11 cellular contexts compared by ENCODE assay signal in the genomic region with DNA sequence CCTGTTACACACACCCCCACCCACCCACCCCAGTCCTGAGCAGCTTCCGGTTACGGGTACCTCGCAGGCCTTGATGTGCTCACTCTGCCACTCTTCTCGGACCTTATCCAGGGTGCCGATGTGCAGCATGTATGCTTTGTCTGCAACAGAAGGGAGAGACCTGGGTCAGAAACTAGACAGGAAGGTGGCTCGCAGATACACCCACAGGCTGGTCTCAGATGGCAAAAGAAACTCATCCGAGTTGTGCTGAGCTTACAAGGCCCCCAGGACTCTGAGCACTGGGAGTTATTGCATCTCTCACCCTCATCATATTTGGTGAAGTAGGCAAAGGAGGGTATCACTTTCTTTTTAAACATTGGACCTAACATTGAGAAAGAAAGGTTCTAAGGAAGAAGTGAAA. TPM values are rescaled to one million over a fixed set of nuclear protein-coding genes. Genes with fewer than 3 reads are reported as not detected.
A peak's percentile ranks its signal among the peaks of the same experiment; 100 is the strongest.
DNase-seq lines count a peak whose midpoint lies in the region; ATAC-seq, FAIRE-seq and TF ChIP-seq lines count a peak whose summit lies in the region.
"Had no signal": no experiment of that assay in that cellular context is flagged by ENCODE, and none has a peak within 500 bp of the region (broad histone marks: within the 10 kb centered on the region; RNA-seq: fewer than 3 reads in every experiment).

No MANE protein-coding gene starts in this region.

- WGBS in H1 (ENCODE audit: extremely low coverage in 1 of 2, insufficient coverage in 1 of 2, insufficient read length in 1 of 2, insufficient replicate concordance in 2 of 2, low coverage in 1 of 2, low lambda C conversion rate in 2 of 2, missing lambda C conversion rate in 1 of 2), 2 experiments: 82% methylated on average over 4 of the region's 7 CpGs; no CpG with 5 or more reads in 1 of the 2 experiments
- WGBS in right lobe of liver (ENCODE audit: insufficient coverage, low coverage, low lambda C conversion rate, missing lambda C conversion rate): 53% methylated on average over 7 of the region's 7 CpGs

- H3K23me2 ChIP-seq in H1 (ENCODE audit: low read depth, low read length): no peaks in the 10 kb centered on the region

- no peaks in the 10 kb centered on the region for H3K36me3 Mint-ChIP-seq in GM23338 (ENCODE audit: low read depth)
- H3K36me3 Mint-ChIP-seq in activated CD4-positive, alpha-beta T cell treated with anti-CD3 and anti-CD28 coated beads, Interleukin-2, amount 10 ng/mL, durations not matched to agents 7 days and 5 days (ENCODE audit: low read depth): peaks cover 8% of the 10 kb centered on the region

- H4K8ac ChIP-seq in H1 (ENCODE audit: extremely low read depth, insufficient read depth, low read length): no peak overlapping the region

- no peak; the same call in 1 of the 3 replicates for ATAC-seq in GM23338
- no peak for ATAC-seq in GM21825 (IDR thresholded peaks at IDR 0.05; ENCODE audit: unreplicated experiment)
- no peak for ATAC-seq in right lobe of liver
- ATAC-seq: gastrocnemius medialis had no signal

- H2BK5ac ChIP-seq in H1 (ENCODE audit: low read depth, low read length): no peak overlapping the region

- H3K79me2 ChIP-seq in GM23338 (replicated peaks; ENCODE audit: insufficient read depth) (no peaks in the 10 kb centered on the region), H1 (ENCODE audit: control insufficient read depth in 1 of 2, insufficient read depth in 2 of 2, low read length in 2 of 2) (no peaks in the 10 kb centered on the region)

- H3F3A ChIP-seq in GM23338 (replicated peaks; ENCODE audit: low read depth): no peaks in the 10 kb centered on the region

- peaks cover 3% of the 10 kb centered on the region; the same call in 2 of the 3 replicates for H3K9me3 Mint-ChIP-seq in GM23338
- H3K9me3 Mint-ChIP-seq in activated CD4-positive, alpha-beta T cell treated with anti-CD3 and anti-CD28 coated beads, Interleukin-2, amount 10 ng/mL, durations not matched to agents 7 days and 5 days: peaks cover 9% of the 10 kb centered on the region

- TF ChIP-seq CTCF in GM23338 (conservative IDR thresholded peaks at IDR 0.05; ENCODE audit: low read depth in 2 of 2) (no peak), H1 (IDR thresholded peaks at IDR 0.05; ENCODE audit: control extremely low read depth in 1 of 3, insufficient read depth in 1 of 3, low read depth in 1 of 3, low read length in 3 of 3) (no peak), right lobe of liver (IDR thresholded peaks at IDR 0.05) (no peak)

- peaks cover 8% of the 10 kb centered on the region for H3K4me1 ChIP-seq in GM23338 (ENCODE audit: insufficient read depth)
- H3K4me1 ChIP-seq in H1 (replicated peaks in 1 of 4; ENCODE audit: control insufficient read depth in 3 of 4, insufficient read depth in 4 of 4, low read length in 3 of 4): peaks cover 0 to 4% (median 0%) of the 10 kb centered on the region in 4 experiments; a peak in 1 of 7 replicates
- H3K4me1 ChIP-seq in right lobe of liver: no peaks in the 10 kb centered on the region
- H3K4me1 ChIP-seq: gastrocnemius medialis had no signal

- intact Hi-C loops in right lobe of liver (cut with DNase I): no loop called here

- peak overlapping the region; percentile 56; the same call in 1 of the 2 replicates for H3K18ac ChIP-seq in H1 (ENCODE audit: extremely low read depth, low read length)

- no peak overlapping the region for H2AK5ac ChIP-seq in H1 (ENCODE audit: low read depth, low read length)

- TF ChIP-seq RAD21 in H1 (IDR thresholded peaks at IDR 0.05 in 1 of 2, conservative IDR thresholded peaks at IDR 0.05 in 1 of 2; ENCODE audit: low read depth in 2 of 2, low read length in 2 of 2): no peak

- no peak overlapping the region for H3K14ac ChIP-seq in H1 (ENCODE audit: insufficient read length)

- H4K5ac ChIP-seq in H1 (ENCODE audit: insufficient read length, low read depth, low read length): no peak overlapping the region

- no peak overlapping the region for H3K4me3 Mint-ChIP-seq in GM23338
- H3K4me3 Mint-ChIP-seq in activated CD4-positive, alpha-beta T cell treated with anti-CD3 and anti-CD28 coated beads, Interleukin-2, amount 10 ng/mL, durations not matched to agents 7 days and 5 days: peak overlapping the region; percentile 66

- DNase-seq in GM23338 (ENCODE audit: low spot score) (peak; percentile 17), H1 (ENCODE audit: low read depth in 1 of 2, low spot score in 2 of 2) (no peak), NCI-H2107 (lab: John Stamatoyannopoulos, UW) (no peak), right lobe of liver (no peak)
- peak; percentile 28 for DNase-seq in activated CD4-positive, alpha-beta T cell treated with anti-CD3 and anti-CD28 coated beads, Interleukin-2, amount 10 ng/mL, durations not matched to agents 7 days and 5 days
- DNase-seq in stimulated activated CD8-positive, alpha-beta memory T cell treated with anti-CD3 and anti-CD28 coated beads, Interleukin-4, amount 100 ng/mL, for 24 hours (ENCODE audit: low read depth): peak; percentile 10
- DNase-seq: DMS79, gastrocnemius medialis, mammary epithelial cell, NCI-H748 treated with DMSO at 0.1 percent for 48 hours had no signal

- H3K56ac ChIP-seq in H1 (replicated peaks; ENCODE audit: insufficient read length, low read depth, low read length): no peak overlapping the region

- no peaks in the 10 kb centered on the region for H3K9me2 ChIP-seq in GM23338 (ENCODE audit: insufficient read depth)

- POLR2A ChIA-PET in activated CD4-positive, alpha-beta T cell treated with anti-CD3 and anti-CD28 coated beads, Interleukin-2, amount 10 ng/mL, durations not matched to agents 7 days and 5 days (lab: Charles Lee): interaction anchor here (0.6 kb wide), 1 partner anchor 27 kb away, joined by 3 read pairs; no protein-coding TSS in a partner anchor
- POLR2A ChIA-PET in H1 (lab: Charles Lee; ENCODE audit: partially characterized antibody): interaction anchor here (1.1 to 1.4 kb wide), 2 partner anchors 10 to 11 kb away, joined by 4 read pairs; no protein-coding TSS in a partner anchor

- H3K23ac ChIP-seq in H1 (ENCODE audit: insufficient read length): no peak overlapping the region

- peak overlapping the region; percentile 83 for H2AFZ ChIP-seq in GM23338
- no peak overlapping the region; the same call in 1 of the 2 replicates for H2AFZ ChIP-seq in H1 (ENCODE audit: low read length)

- no peak for TF ChIP-seq EP300 in H1 (IDR thresholded peaks at IDR 0.05; ENCODE audit: borderline replicate concordance in 1 of 2, low read depth in 2 of 2, low read length in 2 of 2)

- no peak overlapping the region for H2BK120ac ChIP-seq in H1 (replicated peaks; ENCODE audit: low read depth, low read length)

- H3K4me2 ChIP-seq in GM23338: 0 out of 2 replicates have a peak overlapping the region, but pooled peaks have one; percentile 3
- H3K4me2 ChIP-seq in H1 (ENCODE audit: insufficient read depth in 1 of 2, low read depth in 2 of 2, low read length in 2 of 2): no peak overlapping the region

- no peak overlapping the region for H4K91ac ChIP-seq in H1 (replicated peaks; ENCODE audit: insufficient read length, low read length)

- H3K9me3 ChIP-seq in H1 (ENCODE audit: insufficient read depth in 2 of 2, low read depth in 1 of 2, low read length in 1 of 2) (no peaks in the 10 kb centered on the region; a peak in 1 of 4 replicates), right lobe of liver (no peaks in the 10 kb centered on the region)
- H3K9me3 ChIP-seq: gastrocnemius medialis had no signal

- no peak overlapping the region for H3K4ac ChIP-seq in H1 (replicated peaks; ENCODE audit: insufficient read length, low read depth, low read length)

- H3K27ac ChIP-seq in GM23338 (ENCODE audit: low read depth): no peak overlapping the region
- no peak overlapping the region for H3K27ac ChIP-seq in H1 (ENCODE audit: low read depth, low read length)
- no peak overlapping the region for H3K27ac ChIP-seq in right lobe of liver
- H3K27ac ChIP-seq: gastrocnemius medialis had no signal

- peaks cover 14% of the 10 kb centered on the region for H3K4me1 Mint-ChIP-seq in GM23338
- peaks cover 31% of the 10 kb centered on the region for H3K4me1 Mint-ChIP-seq in activated CD4-positive, alpha-beta T cell treated with anti-CD3 and anti-CD28 coated beads, Interleukin-2, amount 10 ng/mL, durations not matched to agents 7 days and 5 days

- no peak for FAIRE-seq in H1 (lab: Jason Lieb, UNC)

- H3K27ac Mint-ChIP-seq in GM23338: no peak overlapping the region
- H3K27ac Mint-ChIP-seq in activated CD4-positive, alpha-beta T cell treated with anti-CD3 and anti-CD28 coated beads, Interleukin-2, amount 10 ng/mL, durations not matched to agents 7 days and 5 days: peak overlapping the region; percentile 94

- H3K79me1 ChIP-seq in H1 (ENCODE audit: low read depth, low read length): no peaks in the 10 kb centered on the region

- H3K27me3 ChIP-seq in GM23338 (ENCODE audit: insufficient read depth): no peaks in the 10 kb centered on the region
- H3K27me3 ChIP-seq in H1 (replicated peaks in 1 of 4; ENCODE audit: control insufficient read depth in 3 of 4, extremely low read depth in 1 of 4, insufficient read depth in 3 of 4, low read length in 3 of 4): no peaks in the 10 kb centered on the region
- H3K27me3 ChIP-seq in right lobe of liver: no peaks in the 10 kb centered on the region
- H3K27me3 ChIP-seq: gastrocnemius medialis had no signal

- TF ChIP-seq POLR2A in H1 (IDR thresholded peaks at IDR 0.05; ENCODE audit: control extremely low read depth in 1 of 2, low read depth in 2 of 2, low read length in 2 of 2) (no peak), right lobe of liver (IDR thresholded peaks at IDR 0.05) (no peak)

- CTCF ChIA-PET in activated CD4-positive, alpha-beta T cell treated with anti-CD3 and anti-CD28 coated beads, Interleukin-2, amount 10 ng/mL, durations not matched to agents 7 days and 5 days (lab: Charles Lee): interaction anchor here (0.7 to 3.4 kb wide), 6 partner anchors 10 to 333 kb away, joined by 3 to 12 read pairs (median 4); no protein-coding TSS in a partner anchor
- CTCF ChIA-PET in H1 (lab: Charles Lee; ENCODE audit: partially characterized antibody): interaction anchor here (1.2 to 1.8 kb wide), 3 partner anchors 10 to 88 kb away, joined by 3 to 6 read pairs (median 6); no protein-coding TSS in a partner anchor

- H3K4me3 ChIP-seq in GM23338: no peak overlapping the region
- no peak overlapping the region for H3K4me3 ChIP-seq in H1 (ENCODE audit: extremely low read depth in 1 of 4, insufficient read depth in 2 of 4, low read depth in 3 of 4, low read length in 4 of 4)
- no peak overlapping the region for H3K4me3 ChIP-seq in right lobe of liver
- H3K4me3 ChIP-seq: gastrocnemius medialis had no signal

- H3K27me3 Mint-ChIP-seq in GM23338 (ENCODE audit: insufficient read depth, low read depth, poor library complexity): no peaks in the 10 kb centered on the region
- no peaks in the 10 kb centered on the region for H3K27me3 Mint-ChIP-seq in activated CD4-positive, alpha-beta T cell treated with anti-CD3 and anti-CD28 coated beads, Interleukin-2, amount 10 ng/mL, durations not matched to agents 7 days and 5 days

- no peaks in the 10 kb centered on the region for H4K20me1 ChIP-seq in GM23338 (replicated peaks; ENCODE audit: insufficient read depth)
- no peaks in the 10 kb centered on the region for H4K20me1 ChIP-seq in H1 (replicated peaks in 1 of 2; ENCODE audit: control insufficient read depth in 1 of 2, insufficient read depth in 2 of 2, low read length in 2 of 2)

- no peak overlapping the region for H3K9ac ChIP-seq in H1 (replicated peaks in 1 of 4; ENCODE audit: extremely low read depth in 1 of 4, low read depth in 3 of 4, low read length in 3 of 4)

- H2BK20ac ChIP-seq in H1 (ENCODE audit: low read length): no peak overlapping the region

- no peak overlapping the region; the same call in 1 of the 2 replicates for H2BK12ac ChIP-seq in H1 (ENCODE audit: low read depth, low read length)

- no peak overlapping the region for H2BK15ac ChIP-seq in H1 (ENCODE audit: low read length)

- H3K36me3 ChIP-seq in GM23338 (ENCODE audit: insufficient read depth): no peaks in the 10 kb centered on the region
- H3K36me3 ChIP-seq in H1 (ENCODE audit: control insufficient read depth in 2 of 4, insufficient read depth in 4 of 4, low read length in 3 of 4): no peaks in the 10 kb centered on the region
- H3K36me3 ChIP-seq in right lobe of liver: no peaks in the 10 kb centered on the region
- H3K36me3 ChIP-seq: gastrocnemius medialis had no signal

RNA-seq across cellular contexts. Expression of a gene that starts 30.6 kb away (rescaled TPM):
- total RNA-seq in GM23338 (2014; rRNA removed; shearing (Covaris generic)): 17.5 and 29.2 TPM in 2 replicates
- polyA plus RNA-seq in GM23338 (2016; fragmentation: Nextera tagmentation; extraction: Ambion mirVana): 3.9 and 4.1 TPM in 2 replicates
- total RNA-seq in activated CD4-positive, alpha-beta T cell treated with anti-CD3 and anti-CD28 coated beads, Interleukin-2, amount 10 ng/mL, durations not matched to agents 7 days and 5 days: 10 to 100 TPM; 21.6 to 26.6 TPM
- total RNA-seq in H1 (2021; fragmentation: NEBNext Ultra II Directional; extraction: Animal tissue kit (Norgen Biotek cat#: 25700)): 18.3 and 18.6 TPM in 2 replicates
- polyA plus RNA-seq in H1 (2011; rRNA removed): 11.6 and 14.1 TPM in 2 replicates
- polyA plus RNA-seq in H1 (2011; cell fraction: cytosol; rRNA removed): 13.4 TPM
- 28.9 TPM for polyA plus RNA-seq in H1 (2011; cell fraction: nucleus; rRNA removed)
- polyA plus RNA-seq in H1 (2012, experiment 1 of 2): 7.2 to 9.1 TPM (median 7.7 TPM) in 4 replicates
- 0.70 TPM for polyA plus RNA-seq in H1 (2012, experiment 2 of 2)
- polyA plus RNA-seq in H1 (2013, experiment 1 of 2): 6.3 TPM
- polyA plus RNA-seq in H1 (2013, experiment 2 of 2): 5.5 TPM
- polyA minus RNA-seq in H1 (2011; rRNA and poly(A)+ RNA removed): 62.3 and 83.2 TPM in 2 replicates
- 20.3 TPM for polyA minus RNA-seq in H1 (2011; cell fraction: cytosol; rRNA and poly(A)+ RNA removed)
- polyA minus RNA-seq in H1 (2011; cell fraction: nucleus; rRNA and poly(A)+ RNA removed): 65.4 TPM
- total RNA-seq in right lobe of liver: 10 to 100 TPM; 11.6 to 15.2 (median 12.4) TPM

Comparison
In these comparisons a context has a peak if more than half of its experiments do, and no peak if none do; other contexts are left out.
1. DNase-seq: peak in GM23338 (single experiment), activated CD4-positive, alpha-beta T cell treated with anti-CD3 and anti-CD28 coated beads, Interleukin-2, amount 10 ng/mL, durations not matched to agents 7 days and 5 days (single experiment) and stimulated activated CD8-positive, alpha-beta memory T cell treated with anti-CD3 and anti-CD28 coated beads, Interleukin-4, amount 100 ng/mL, for 24 hours (single experiment); none in H1 (0 of 2), NCI-H2107 (single experiment) and right lobe of liver (0 of 3).